Comparison of ENCODE assay signal across 22 cellular contexts in genomic region chr2:33073018-33073417, GRCh38.
DNase-seq lines count a peak whose midpoint lies in the region; ATAC-seq, FAIRE-seq and TF ChIP-seq lines count a peak whose summit lies in the region.
"Had no signal": no experiment of that assay in that cellular context is flagged by ENCODE, and none has a peak within 500 bp of the region (broad histone marks: within the 10 kb centered on the region; RNA-seq: fewer than 3 reads in every experiment).

No MANE protein-coding gene starts in this region.

- intact Hi-C loops in aorta (cut with DNase I) (loop anchor here (5.0 kb wide), 3 partner anchors 34 to 139 kb away; no protein-coding TSS in a partner anchor), Right ventricle myocardium inferior (cut with DNase I) (no loop called here)

- H3K4me1 ChIP-seq in SK-N-SH (ENCODE audit: control insufficient read depth in 1 of 2, insufficient read depth in 2 of 2, low read depth in 1 of 2, low read length in 1 of 2), result peaks cover 0 to 18% of the 10 kb centered on the region in 2 experiments; a peak in 2 of 4 replicates
- peaks cover 43% of the 10 kb centered on the region for H3K4me1 ChIP-seq in keratinocyte (ENCODE audit: control insufficient read depth, extremely low read depth, insufficient read depth, low read length)
- peaks cover 4 to 12% of the 10 kb centered on the region in 2 donors for H3K4me1 ChIP-seq in aorta (ENCODE audit: control insufficient read depth in 1 of 2, insufficient read depth in 2 of 2, low read length in 2 of 2)

- CTCF ChIA-PET in SK-N-SH (lab: Yijun Ruan, JAX), result interaction anchor here (0.7 kb wide), 2 partner anchors 11 to 13 kb away, joined by 3 read pairs; no protein-coding TSS in a partner anchor

- TF ChIP-seq RAD21 in SK-N-SH (IDR thresholded peaks at IDR 0.05; ENCODE audit: low read length), result no peak

- peaks cover 18% of the 10 kb centered on the region for H3F3A ChIP-seq in SK-N-SH (replicated peaks; ENCODE audit: insufficient read depth)

- TF ChIP-seq CTCF in SK-N-SH (IDR thresholded peaks at IDR 0.05) (no peak), brain microvascular endothelial cell (IDR thresholded peaks at IDR 0.05; ENCODE audit: low read depth, low read length, missing control alignments) (no peak), keratinocyte (optimal IDR thresholded peaks at IDR 0.05 in 1 of 3, IDR thresholded peaks at IDR 0.05 in 1 of 3, conservative IDR thresholded peaks at IDR 0.05 in 1 of 3; ENCODE audit: extremely low read depth in 1 of 3, insufficient read depth in 2 of 3, low read length in 3 of 3) (no peak)

- peak overlapping the region in 1 of 2 experiments; percentile 10; a peak in 1 of 4 replicates for H3K27ac ChIP-seq in SK-N-SH (ENCODE audit: low read depth in 2 of 2, low read length in 1 of 2)
- H3K27ac ChIP-seq in brain microvascular endothelial cell, result peak overlapping the region; percentile 25
- peak overlapping the region; percentile 41 for H3K27ac ChIP-seq in keratinocyte (ENCODE audit: control insufficient read depth, insufficient read depth, low read length)
- H3K27ac ChIP-seq in aorta (ENCODE audit: low read depth in 1 of 2, low read length in 2 of 2), result peak overlapping the region; percentile 31 to 87
- H3K27ac ChIP-seq: 22Rv1, skin epidermis, thyroid gland had no signal

- H3K9me3 ChIP-seq in SK-N-SH (no peaks in the 10 kb centered on the region), keratinocyte (ENCODE audit: control insufficient read depth, low read depth, low read length) (peaks cover 9% of the 10 kb centered on the region), aorta (ENCODE audit: control insufficient read depth, low read length) (no peaks in the 10 kb centered on the region)
- H3K9me3 ChIP-seq: thyroid gland had no signal

- in situ Hi-C loops in brain microvascular endothelial cell (cut with HindIII; ENCODE audit: low pct_ligation_motif_present, low sequenced_read_pairs), result no loop called here

- H3K79me2 ChIP-seq in SK-N-SH (ENCODE audit: insufficient read depth) (0 out of 2 replicates have a peak, but pooled peaks cover 5% of the 10 kb centered on the region), keratinocyte (ENCODE audit: control insufficient read depth, insufficient read depth, low read length) (no peaks in the 10 kb centered on the region)

- 81% methylated on average over 4 of the region's 4 CpGs for WGBS in SK-N-SH (ENCODE audit: low lambda C conversion rate)
- 25 to 29% methylated on average over 4 of the region's 4 CpGs for WGBS in aorta, 2 donors

- POLR2A ChIA-PET in SK-N-SH (lab: Yijun Ruan, JAX), result no interaction called here

- DNase-seq in SK-N-SH, result no peak
- no peak for DNase-seq in brain microvascular endothelial cell
- no peak for DNase-seq in keratinocyte (ENCODE audit: low read depth, low spot score)
- no peak for DNase-seq in aorta
- no peak for DNase-seq in NCI-H345 treated with DMSO at 0.1 percent for 48 hours (lab: John Stamatoyannopoulos, UW; ENCODE audit: unreplicated experiment)
- DNase-seq in KG1 (lab: John Stamatoyannopoulos, UW), result no peak
- no peak for DNase-seq in Right ventricle myocardium inferior (ENCODE audit: missing footprints)
- DNase-seq: activated CD4-positive, alpha-beta T cell treated with anti-CD3 and anti-CD28 coated beads for 36 hours; activated naive CD4-positive, alpha-beta T cell treated with anti-CD3 and anti-CD28 coated beads for 36 hours; activated T-cell treated with anti-CD3 and anti-CD28 coated beads, Interleukin-2, amount 50 U/mL, for 48 hours; amygdala; CD8-positive, alpha-beta T cell; DND-41; effector CD8-positive, alpha-beta T cell; NCI-H1436; SHP77; stimulated activated naive CD4-positive, alpha-beta T cell; T-cell; thyroid gland had no signal

- H3K9me1 ChIP-seq in keratinocyte (ENCODE audit: control insufficient read depth, extremely low read depth, insufficient read depth, low read length), result no peaks in the 10 kb centered on the region

- no peak overlapping the region for H2AFZ ChIP-seq in SK-N-SH (ENCODE audit: low read depth)
- H2AFZ ChIP-seq in keratinocyte (ENCODE audit: control insufficient read depth, low read length), result no peak overlapping the region

- no peak for TF ChIP-seq EP300 in SK-N-SH (IDR thresholded peaks at IDR 0.05; ENCODE audit: borderline replicate concordance in 1 of 2, low read depth in 1 of 2, low read length in 1 of 2)

- no peak for FAIRE-seq in keratinocyte (lab: Jason Lieb, UNC)

- H3K9me2 ChIP-seq in SK-N-SH, result no peaks in the 10 kb centered on the region

- H3K9ac ChIP-seq in SK-N-SH (no peak overlapping the region), keratinocyte (ENCODE audit: control insufficient read depth, extremely low read depth, insufficient read depth, low read length) (no peak overlapping the region)

- ATAC-seq in SK-N-SH treated with all-trans-retinoic acid at 6 μM for 48 hours (no peak), aorta (ENCODE audit: low FRiP score) (no peak), Right ventricle myocardium inferior (no peak)
- ATAC-seq: activated CD4-positive, alpha-beta T cell treated with anti-CD3 and anti-CD28 coated beads for 36 hours; CD8-positive, alpha-beta T cell; T-cell had no signal

- no peaks in the 10 kb centered on the region for H3K36me3 ChIP-seq in SK-N-SH (replicated peaks in 1 of 2; ENCODE audit: control insufficient read depth in 1 of 2, insufficient read depth in 2 of 2, low read length in 1 of 2)
- no peaks in the 10 kb centered on the region for H3K36me3 ChIP-seq in brain microvascular endothelial cell (replicated peaks)
- no peaks in the 10 kb centered on the region for H3K36me3 ChIP-seq in keratinocyte (ENCODE audit: control insufficient read depth in 2 of 2, extremely low read depth in 1 of 2, insufficient read depth in 2 of 2, low read length in 2 of 2)
- no peaks in the 10 kb centered on the region for H3K36me3 ChIP-seq in aorta (ENCODE audit: control insufficient read depth in 1 of 2, insufficient read depth in 2 of 2, low read length in 1 of 2)
- H3K36me3 ChIP-seq: thyroid gland had no signal

- no peaks in the 10 kb centered on the region for H4K20me1 ChIP-seq in SK-N-SH (ENCODE audit: insufficient read depth)
- no peaks in the 10 kb centered on the region for H4K20me1 ChIP-seq in keratinocyte (ENCODE audit: control insufficient read depth, extremely low read depth, insufficient read depth, low read length)

- no peaks in the 10 kb centered on the region for H3K27me3 ChIP-seq in SK-N-SH (ENCODE audit: insufficient read depth)
- no peaks in the 10 kb centered on the region for H3K27me3 ChIP-seq in brain microvascular endothelial cell (replicated peaks)
- H3K27me3 ChIP-seq in keratinocyte (ENCODE audit: control insufficient read depth, extremely low read depth, insufficient read depth, low read length), result no peaks in the 10 kb centered on the region
- H3K27me3 ChIP-seq in aorta (ENCODE audit: control insufficient read depth in 1 of 2, insufficient read depth in 2 of 2, low read length in 1 of 2), result no peaks in the 10 kb centered on the region
- H3K27me3 ChIP-seq: thyroid gland had no signal

- H3K4me3 ChIP-seq in SK-N-SH (ENCODE audit: low read depth in 2 of 2, low read length in 1 of 2), result no peak overlapping the region
- no peak overlapping the region for H3K4me3 ChIP-seq in brain microvascular endothelial cell (ENCODE audit: low read depth, low read length)
- H3K4me3 ChIP-seq in keratinocyte (ENCODE audit: control insufficient read depth in 2 of 3, extremely low read depth in 1 of 3, insufficient read depth in 2 of 3, low read depth in 1 of 3, low read length in 3 of 3), result no peak overlapping the region
- H3K4me3 ChIP-seq in aorta (ENCODE audit: low read length in 2 of 2), result no peak overlapping the region
- H3K4me3 ChIP-seq: skin epidermis, thyroid gland had no signal

- H3K4me2 ChIP-seq in SK-N-SH, result no peak overlapping the region; the same call in 1 of the 2 replicates
- H3K4me2 ChIP-seq in keratinocyte (ENCODE audit: control insufficient read depth, extremely low read depth, insufficient read depth, low read depth, low read length), result no peak overlapping the region

- dilution Hi-C loops in keratinocyte (cut with MboI; ENCODE audit: extremely low pct_ligation_motif_present, low sequenced_read_pairs), result no loop called here

TF ChIP-seq in SK-N-SH treated with all-trans-retinoic acid at 6 μM for 48 hours, 23 proteins besides CTCF, POLR2A, EP300 and RAD21 (continues in another document):
- TF ChIP-seq POU6F1 (CRISPR knock-in tag; IDR thresholded peaks at IDR 0.05; ENCODE audit: borderline replicate concordance, low read depth) (no peak), CREB5 (CRISPR knock-in tag; IDR thresholded peaks at IDR 0.05; ENCODE audit: low read depth) (no peak), OSR1 (CRISPR knock-in tag; IDR thresholded peaks at IDR 0.05) (no peak), ZFP3 (CRISPR knock-in tag; IDR thresholded peaks at IDR 0.05) (no peak), GLIS3 (CRISPR knock-in tag; IDR thresholded peaks at IDR 0.05) (no peak), ZFP30 (CRISPR knock-in tag; IDR thresholded peaks at IDR 0.05) (no peak), ZNF565 (CRISPR knock-in tag; conservative IDR thresholded peaks at IDR 0.05; ENCODE audit: low read depth) (no peak), ZNF8 (CRISPR knock-in tag; IDR thresholded peaks at IDR 0.05) (no peak), ZC3H10 (CRISPR knock-in tag; IDR thresholded peaks at IDR 0.05) (no peak)
